1 cellular context compared by ENCODE assay signal in the genomic region with DNA sequence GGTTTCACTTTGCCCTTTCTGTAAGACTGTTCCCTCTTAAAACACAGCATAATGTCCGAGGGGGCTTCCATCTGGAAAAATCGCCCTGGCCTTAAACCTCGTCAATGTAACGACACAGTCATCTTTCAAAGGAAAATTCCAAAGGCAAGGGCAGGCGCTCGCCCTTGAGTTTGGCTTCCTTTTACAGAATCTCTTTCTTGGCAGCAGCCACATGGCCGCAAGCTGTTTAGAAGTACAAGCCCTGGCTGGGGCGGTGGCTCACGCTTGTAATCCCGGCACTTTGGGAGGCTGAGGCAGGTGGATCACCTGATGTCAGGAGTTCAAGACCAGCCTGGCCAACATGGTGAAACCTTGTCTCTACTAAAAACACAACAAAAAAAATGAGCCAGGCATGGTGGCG.
TF ChIP-seq lines count a peak whose summit lies in the region.

No MANE protein-coding gene starts in this region.

TF ChIP-seq in HepG2, 621 proteins besides CTCF, POLR2A, EP300 and RAD21:
- TF ChIP-seq PRMT3 (CRISPR knock-in tag; IDR thresholded peaks at IDR 0.05; ENCODE audit: borderline replicate concordance, low read depth), result no peak
- no peak for TF ChIP-seq ARID2 (CRISPR knock-in tag; IDR thresholded peaks at IDR 0.05; ENCODE audit: borderline replicate concordance)
- TF ChIP-seq SIN3B (IDR thresholded peaks at IDR 0.05; ENCODE audit: low read length), result no peak
- no peak for TF ChIP-seq ZNF234 (CRISPR knock-in tag; conservative IDR thresholded peaks at IDR 0.05)
- TF ChIP-seq THAP11 (CRISPR knock-in tag; IDR thresholded peaks at IDR 0.05), result no peak
- TF ChIP-seq SNAI1 (CRISPR knock-in tag; IDR thresholded peaks at IDR 0.05; ENCODE audit: borderline replicate concordance), result no peak
- TF ChIP-seq HMG20B (CRISPR knock-in tag; conservative IDR thresholded peaks at IDR 0.05), result no peak
